22 cellular contexts compared by ENCODE assay signal in genomic region chr15:27854601-27855000, GRCh38.
DNase-seq lines count a peak whose midpoint lies in the region; FAIRE-seq and TF ChIP-seq lines count a peak whose summit lies in the region.
"Had no signal": no experiment of that assay in that cellular context is flagged by ENCODE, and none has a peak within 500 bp of the region (broad histone marks: within the 10 kb centered on the region; RNA-seq: fewer than 3 reads in every experiment).

No MANE protein-coding gene starts in this region.

- H4K20me1 ChIP-seq in H1 (replicated peaks in 1 of 2; ENCODE audit: control insufficient read depth in 1 of 2, insufficient read depth in 2 of 2, low read length in 2 of 2): no peaks in the 10 kb centered on the region

- POLR2A ChIA-PET in H1 (lab: Charles Lee; ENCODE audit: partially characterized antibody): no interaction called here

- H3K23ac ChIP-seq in H1 (ENCODE audit: insufficient read length): no peak overlapping the region

- intact Hi-C loops in posterior vena cava (cut with DNase I): no loop called here

- WGBS in H1 (ENCODE audit: extremely low coverage in 1 of 2, insufficient coverage in 1 of 2, insufficient read length in 1 of 2, insufficient replicate concordance in 2 of 2, low coverage in 1 of 2, low lambda C conversion rate in 2 of 2, missing lambda C conversion rate in 1 of 2), 2 experiments: 94% methylated on average over 10 of the region's 10 CpGs; no CpG with 5 or more reads in 1 of the 2 experiments

- no peak overlapping the region for H4K91ac ChIP-seq in H1 (replicated peaks; ENCODE audit: insufficient read length, low read length)

- H3K36me3 ChIP-seq in H1 (ENCODE audit: control insufficient read depth in 2 of 4, insufficient read depth in 4 of 4, low read length in 3 of 4) (no peaks in the 10 kb centered on the region), H7 (replicated peaks; ENCODE audit: control insufficient read depth, insufficient read depth, low read length) (no peaks in the 10 kb centered on the region)

- TF ChIP-seq RAD21 in H1 (IDR thresholded peaks at IDR 0.05 in 1 of 2, conservative IDR thresholded peaks at IDR 0.05 in 1 of 2; ENCODE audit: low read depth in 2 of 2, low read length in 2 of 2): no peak

- H2BK120ac ChIP-seq in H1 (replicated peaks; ENCODE audit: low read depth, low read length): no peak overlapping the region

- no peaks in the 10 kb centered on the region for H3K79me1 ChIP-seq in H1 (ENCODE audit: low read depth, low read length)

- no peaks in the 10 kb centered on the region for H3K4me1 ChIP-seq in H1 (replicated peaks in 1 of 4; ENCODE audit: control insufficient read depth in 3 of 4, insufficient read depth in 4 of 4, low read length in 3 of 4)
- H3K4me1 ChIP-seq: A549 had no signal

- no peak overlapping the region for H4K5ac ChIP-seq in H1 (ENCODE audit: insufficient read length, low read depth, low read length)

- no peak overlapping the region for H2BK12ac ChIP-seq in H1 (ENCODE audit: low read depth, low read length)

- H3K9ac ChIP-seq in H1 (replicated peaks in 1 of 4; ENCODE audit: extremely low read depth in 1 of 4, low read depth in 3 of 4, low read length in 3 of 4): no peak overlapping the region

- no peaks in the 10 kb centered on the region for H3K79me2 ChIP-seq in H1 (ENCODE audit: control insufficient read depth in 1 of 2, insufficient read depth in 2 of 2, low read length in 2 of 2)

- no peak for TF ChIP-seq EP300 in H1 (IDR thresholded peaks at IDR 0.05; ENCODE audit: borderline replicate concordance in 1 of 2, low read depth in 2 of 2, low read length in 2 of 2)

- H3K27me3 ChIP-seq in H1 (replicated peaks in 1 of 4; ENCODE audit: control insufficient read depth in 3 of 4, extremely low read depth in 1 of 4, insufficient read depth in 3 of 4, low read length in 3 of 4) (no peaks in the 10 kb centered on the region), H7 (ENCODE audit: control insufficient read depth, insufficient read depth, low read length) (no peaks in the 10 kb centered on the region)

- H2BK20ac ChIP-seq in H1 (ENCODE audit: low read length): 0 out of 2 replicates have a peak overlapping the region, but pooled peaks have one; percentile 21

- TF ChIP-seq POLR2A in H1 (IDR thresholded peaks at IDR 0.05; ENCODE audit: control extremely low read depth in 1 of 2, low read depth in 2 of 2, low read length in 2 of 2) (no peak), erythroblast (IDR thresholded peaks at IDR 0.05; ENCODE audit: low read length) (no peak)

- H3K9me3 ChIP-seq in H1 (ENCODE audit: insufficient read depth in 2 of 2, low read depth in 1 of 2, low read length in 1 of 2): no peaks in the 10 kb centered on the region; a peak in 1 of 4 replicates
- H3K9me3 ChIP-seq: A549 had no signal

- no peak overlapping the region for H3K4me2 ChIP-seq in H1 (ENCODE audit: insufficient read depth in 1 of 2, low read depth in 2 of 2, low read length in 2 of 2)
- H3K4me2 ChIP-seq: A549, GM23338 had no signal

- H2AK5ac ChIP-seq in H1 (ENCODE audit: low read depth, low read length): no peak overlapping the region

- CTCF ChIA-PET in H1 (lab: Charles Lee; ENCODE audit: partially characterized antibody): interaction anchor here (1.0 to 1.6 kb wide), 5 partner anchors 80 to 964 kb away, joined by 3 to 5 read pairs (median 3); no protein-coding TSS in a partner anchor

- no peak overlapping the region for H3K14ac ChIP-seq in H1 (ENCODE audit: insufficient read length)

- no peaks in the 10 kb centered on the region for H3K23me2 ChIP-seq in H1 (ENCODE audit: low read depth, low read length)

- H3K27ac ChIP-seq in H1 (ENCODE audit: low read depth, low read length): no peak overlapping the region
- H3K27ac ChIP-seq: A549 had no signal

- H3K4ac ChIP-seq in H1 (replicated peaks; ENCODE audit: insufficient read length, low read depth, low read length): no peak overlapping the region

- H3K4me3 ChIP-seq in H1 (ENCODE audit: extremely low read depth in 1 of 4, insufficient read depth in 2 of 4, low read depth in 3 of 4, low read length in 4 of 4) (no peak overlapping the region), H7 (ENCODE audit: insufficient read depth, low read depth, low read length) (no peak overlapping the region)
- H3K4me3 ChIP-seq: A549, GM23338 had no signal

- no peak overlapping the region for H3K18ac ChIP-seq in H1 (ENCODE audit: extremely low read depth, low read length)

- H2BK15ac ChIP-seq in H1 (ENCODE audit: low read length): no peak overlapping the region

- H2AFZ ChIP-seq in H1 (ENCODE audit: low read length): no peak overlapping the region
- H2AFZ ChIP-seq: GM23338 had no signal

- H2BK5ac ChIP-seq in H1 (ENCODE audit: low read depth, low read length): no peak overlapping the region

- H4K8ac ChIP-seq in H1 (ENCODE audit: extremely low read depth, insufficient read depth, low read length): no peak overlapping the region

- no peak for TF ChIP-seq CTCF in H1 (IDR thresholded peaks at IDR 0.05; ENCODE audit: control extremely low read depth in 1 of 3, insufficient read depth in 1 of 3, low read depth in 1 of 3, low read length in 3 of 3)

- FAIRE-seq in H1 (lab: Jason Lieb, UNC): no peak
- FAIRE-seq: A549, GM12891, GM18507 had no signal

- peak; percentile 2 for DNase-seq in AG20443 (ENCODE audit: low spot score)
- peak in 1 of 2 experiments; percentile 28 for DNase-seq in H1 (ENCODE audit: low read depth in 1 of 2, low spot score in 2 of 2)
- DNase-seq in mesenteric fat pad (ENCODE audit: low spot score): peak; percentile 30
- peak; percentile 29 for DNase-seq in posterior vena cava (ENCODE audit: low spot score)
- DNase-seq in NOMO-1 treated with dmso at 0.1 percent for 144 hours (lab: John Stamatoyannopoulos, UW; ENCODE audit: unreplicated experiment): no peak
- no peak for DNase-seq in erythroblast (lab: John Stamatoyannopoulos, UW)
- DNase-seq in H7: no peak
- DNase-seq in NCI-H2029 treated with DMSO at 0.1 percent for 48 hours (lab: John Stamatoyannopoulos, UW): no peak
- DNase-seq: 8988T; ACHN; C1 segment of cervical spinal cord; Calu3; CD4-positive, alpha-beta memory T cell; COR-L47; DMS53; DMS79 treated with DMSO at 0.1 percent for 48 hours; GF-D8; H9 had no signal

- no peak overlapping the region for H3K56ac ChIP-seq in H1 (replicated peaks; ENCODE audit: insufficient read length, low read depth, low read length)

TF ChIP-seq in H1, 55 proteins besides CTCF, POLR2A, EP300 and RAD21:
- no peak for TF ChIP-seq CREB1 (IDR thresholded peaks at IDR 0.05)
- TF ChIP-seq SP4 (IDR thresholded peaks at IDR 0.05; ENCODE audit: low read length): no peak
- no peak for TF ChIP-seq ASH2L (IDR thresholded peaks at IDR 0.05; ENCODE audit: low read length)
- TF ChIP-seq TAF7 (optimal IDR thresholded peaks at IDR 0.05; ENCODE audit: borderline replicate concordance, low read depth, low read length): no peak
- TF ChIP-seq MAX (IDR thresholded peaks at IDR 0.05): no peak
TF ChIP-seq in H1: peak in this region for 0.

Comparison
In these comparisons a context has a peak if more than half of its experiments do, and no peak if none do; other contexts are left out.
1. DNase-seq: peak in AG20443 (single experiment), mesenteric fat pad (single experiment) and posterior vena cava (single experiment); none in NOMO-1 treated with dmso at 0.1 percent for 144 hours (single experiment), erythroblast (0 of 2), H7 (single experiment) and NCI-H2029 treated with DMSO at 0.1 percent for 48 hours (single experiment).